Comparison of ENCODE assay signal across 20 cellular contexts in the genomic region with DNA sequence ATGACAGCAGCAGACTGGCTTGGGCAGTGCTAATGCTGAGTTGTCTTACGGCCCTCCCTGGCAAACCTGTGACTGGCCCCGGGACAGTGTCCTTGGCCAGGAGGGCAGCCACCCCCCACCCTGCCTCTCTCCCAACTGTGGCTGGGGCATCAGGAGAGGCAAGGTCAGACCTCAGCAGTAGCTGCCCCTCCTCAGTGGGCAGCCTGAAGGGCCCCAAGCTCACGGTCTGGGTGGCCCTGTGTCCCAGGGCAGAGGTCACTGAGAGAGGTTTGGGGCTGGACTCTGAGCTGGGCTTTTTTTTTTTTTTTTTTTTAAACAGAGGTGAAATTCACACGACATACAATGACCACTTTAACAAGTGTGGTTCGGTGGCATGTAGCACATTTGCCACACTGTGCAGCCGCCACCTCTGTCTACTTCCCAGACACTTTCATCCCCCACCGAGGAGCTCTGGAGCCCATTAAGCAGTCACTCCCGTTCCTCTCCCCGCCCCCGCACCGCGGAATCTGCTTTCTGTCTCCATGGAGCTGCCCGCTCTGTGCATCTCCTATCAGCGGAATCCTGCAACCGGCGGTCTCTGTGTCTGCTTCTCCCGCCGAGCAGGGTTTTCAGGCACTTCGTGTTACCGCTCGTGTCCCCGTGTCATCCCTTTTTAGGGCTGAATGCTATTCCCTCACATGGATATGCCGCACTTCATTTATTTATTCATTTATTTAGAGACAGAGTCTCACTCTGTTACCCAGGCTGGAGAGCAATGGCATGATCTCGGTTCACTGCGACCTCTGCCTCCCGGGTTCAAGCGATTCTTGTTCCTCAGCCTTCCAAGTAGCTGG.
A peak's percentile ranks its signal among the peaks of the same experiment; 100 is the strongest.
DNase-seq lines count a peak whose midpoint lies in the region; ATAC-seq, FAIRE-seq and TF ChIP-seq lines count a peak whose summit lies in the region.
"Had no signal": no experiment of that assay in that cellular context is flagged by ENCODE, and none has a peak within 500 bp of the region (broad histone marks: within the 10 kb centered on the region; RNA-seq: fewer than 3 reads in every experiment).

No MANE protein-coding gene starts in this region.

- no peak overlapping the region for H2AK5ac ChIP-seq in neuronal stem cell (ENCODE audit: low read depth, low read length)

- peak overlapping the region; percentile 55 for H3K23ac ChIP-seq in neuronal stem cell (ENCODE audit: low read depth, low read length, poor library complexity)

- no peak overlapping the region for H3K14ac ChIP-seq in neuronal stem cell (ENCODE audit: low read length)

- no peak overlapping the region for H3K9ac ChIP-seq in HepG2 (ENCODE audit: insufficient read depth, low read depth, low read length)
- H3K9ac ChIP-seq in neuronal stem cell (ENCODE audit: low read depth, low read length, poor library complexity): peak overlapping the region; percentile 21

- no peak overlapping the region for H3K4ac ChIP-seq in neuronal stem cell (ENCODE audit: low read length)

- H3K4me2 ChIP-seq in HepG2 (ENCODE audit: low read depth, low read length) (peak overlapping the region; percentile 57), neuronal stem cell (ENCODE audit: insufficient read depth, low read length, poor library complexity, severe bottlenecking) (no peak overlapping the region)

- no peak overlapping the region for H2BK5ac ChIP-seq in neuronal stem cell (ENCODE audit: low read length)

- no peaks in the 10 kb centered on the region for H3K79me2 ChIP-seq in HepG2 (ENCODE audit: insufficient read depth, low read length)

- TF ChIP-seq POLR2A in HepG2 (IDR thresholded peaks at IDR 0.05; ENCODE audit: insufficient read depth in 1 of 2, low read depth in 2 of 2, low read length in 2 of 2) (no peak), right lobe of liver (IDR thresholded peaks at IDR 0.05) (no peak)

- POLR2A ChIA-PET in HepG2 (lab: Yijun Ruan, JAX): interaction anchor here (1.1 kb wide), 1 partner anchor 96 kb away, joined by 3 read pairs; no protein-coding TSS in a partner anchor

- TF ChIP-seq EP300 in HepG2 (IDR thresholded peaks at IDR 0.05; ENCODE audit: low read depth in 2 of 2, low read length in 2 of 2): peak in 1 of 2 experiments; percentile 61; a peak in 1 of 4 replicates
- TF ChIP-seq EP300 in HepG2 (CRISPR knock-in tag; IDR thresholded peaks at IDR 0.05; ENCODE audit: borderline replicate concordance): no peak

- H3K27ac ChIP-seq in HepG2 (ENCODE audit: extremely low read length, insufficient read depth, low read length) (no peak overlapping the region), right lobe of liver (no peak overlapping the region), neuronal stem cell (replicated peaks; ENCODE audit: low read length) (no peak overlapping the region)

- no peak overlapping the region for H4K8ac ChIP-seq in neuronal stem cell (ENCODE audit: low read depth, low read length)

- CTCF ChIA-PET in HepG2 (lab: Yijun Ruan, JAX; ENCODE audit: low intra/inter-chr PET ratio, low total read pairs): no interaction called here

- peak; percentile 39 for DNase-seq in HepG2 (ENCODE audit: low spot score)
- DNase-seq in right lobe of liver: no peak
- DNase-seq in hepatic stellate cell (ENCODE audit: low spot score): peak; percentile 41
- DNase-seq in neuronal stem cell (ENCODE audit: low spot score): no peak
- no peak for DNase-seq in cerebellum (ENCODE audit: low spot score)
- no peak for DNase-seq in stimulated activated CD8-positive, alpha-beta memory T cell treated with anti-CD3 and anti-CD28 coated beads, Interleukin-4, amount 100 ng/mL, for 48 hours
- DNase-seq in DMS79 treated with DMSO at 0.1 percent for 48 hours (lab: John Stamatoyannopoulos, UW): no peak
- DNase-seq: CD4-positive, alpha-beta T cell; EL; HFFc6; NCI-H187; NCI-H2107; NCI-H510A treated with DMSO at 0.1 percent for 48 hours; NCI-H82; OCI-M1; RPMI8226; SHP77 treated with DMSO at 0.1 percent for 48 hours had no signal

- ATAC-seq in HepG2: peak; percentile 60
- no peak for ATAC-seq in right lobe of liver

- H3K18ac ChIP-seq in neuronal stem cell (ENCODE audit: low read length): peak overlapping the region; percentile 52

- no peak overlapping the region for H4K91ac ChIP-seq in neuronal stem cell (ENCODE audit: low read depth, low read length, poor library complexity)

- WGBS in HepG2 (ENCODE audit: low lambda C conversion rate): 34% methylated on average over 27 of the region's 27 CpGs
- 57% methylated on average over 24 of the region's 27 CpGs for WGBS in right lobe of liver (ENCODE audit: insufficient coverage, low coverage, low lambda C conversion rate, missing lambda C conversion rate)
- WGBS in neuronal stem cell (ENCODE audit: extremely low coverage in 2 of 2, insufficient read length in 2 of 2, insufficient replicate concordance in 1 of 2), 2 donors: no CpG with 5 or more reads among the region's 27 CpGs

- H3K36me3 ChIP-seq in HepG2 (replicated peaks in 1 of 2; ENCODE audit: control insufficient read depth in 1 of 2, insufficient read depth in 2 of 2, low read length in 2 of 2) (no peaks in the 10 kb centered on the region), right lobe of liver (no peaks in the 10 kb centered on the region), neuronal stem cell (replicated peaks in 1 of 2; ENCODE audit: control insufficient read depth in 2 of 2, insufficient read depth in 2 of 2, low read length in 2 of 2) (no peaks in the 10 kb centered on the region)

- no peak for FAIRE-seq in HepG2 (lab: Jason Lieb, UNC)
- FAIRE-seq: A204.1, GM12891, H54 had no signal

- H2BK120ac ChIP-seq in neuronal stem cell (ENCODE audit: low read depth, low read length): no peak overlapping the region

- intact Hi-C loops in HepG2 (cut with micrococcal nuclease; ENCODE audit: unreplicated experiment): no loop called here
- intact Hi-C loops in right lobe of liver (cut with DNase I): no loop called here

- H4K20me1 ChIP-seq in HepG2 (ENCODE audit: insufficient read depth, low read length): no peaks in the 10 kb centered on the region

- H2BK15ac ChIP-seq in neuronal stem cell (ENCODE audit: low read length): no peak overlapping the region

- in situ Hi-C loops in HepG2 (cut with HindIII; ENCODE audit: extremely low pct_ligation_motif_present, low pct_unique_long_range_greater_than_20kb): no loop called here

- no peak for TF ChIP-seq RAD21 in HepG2 (CRISPR knock-in tag; IDR thresholded peaks at IDR 0.05)

- no TSS peak for BruUV-seq in HepG2 (replicated peaks; lab: Mats Ljungman, UMichigan)

- H3K4me3 ChIP-seq in HepG2 (replicated peaks in 1 of 3; ENCODE audit: insufficient read depth in 1 of 3, low read depth in 2 of 3, low read length in 3 of 3) (peak overlapping the region in 1 of 3 experiments; percentile 25; a peak in 1 of 6 replicates), right lobe of liver (no peak overlapping the region), neuronal stem cell (ENCODE audit: low read length in 2 of 2) (no peak overlapping the region)

- H2BK12ac ChIP-seq in neuronal stem cell (ENCODE audit: low read length): peak overlapping the region; percentile 58

- no peaks in the 10 kb centered on the region for H3K79me1 ChIP-seq in neuronal stem cell (ENCODE audit: low read depth, low read length)

- H3K27me3 ChIP-seq in HepG2 (ENCODE audit: control insufficient read depth in 1 of 2, insufficient read depth in 2 of 2, low read length in 2 of 2) (peaks cover 33 to 55% of the 10 kb centered on the region in 2 experiments), right lobe of liver (no peaks in the 10 kb centered on the region), neuronal stem cell (ENCODE audit: control insufficient read depth in 3 of 3, insufficient read depth in 3 of 3, low read depth in 1 of 3, low read length in 3 of 3) (peaks cover 0 to 36% (median 1%) of the 10 kb centered on the region in 3 experiments)

- no peak overlapping the region for H2AFZ ChIP-seq in HepG2 (ENCODE audit: low read length)
- H2AFZ ChIP-seq in neuronal stem cell (ENCODE audit: low read length): no peak overlapping the region

- H3K9me3 ChIP-seq in HepG2 (ENCODE audit: low read length): peaks cover 8% of the 10 kb centered on the region
- H3K9me3 ChIP-seq in right lobe of liver: no peaks in the 10 kb centered on the region
- peaks cover 0 to 3% of the 10 kb centered on the region in 2 donors for H3K9me3 ChIP-seq in neuronal stem cell (replicated peaks in 1 of 2; ENCODE audit: control insufficient read depth in 2 of 2, insufficient read depth in 1 of 2, low read depth in 1 of 2, low read length in 2 of 2)

- peaks cover 39% of the 10 kb centered on the region for H3K4me1 ChIP-seq in HepG2 (ENCODE audit: insufficient read depth, low read length)
- no peaks in the 10 kb centered on the region for H3K4me1 ChIP-seq in right lobe of liver
- peaks cover 1 to 2% of the 10 kb centered on the region in 2 donors for H3K4me1 ChIP-seq in neuronal stem cell (ENCODE audit: control insufficient read depth in 2 of 2, insufficient read depth in 1 of 2, low read depth in 1 of 2, low read length in 2 of 2)

- TF ChIP-seq CTCF in HepG2 (CRISPR knock-in tag; IDR thresholded peaks at IDR 0.05): no peak
- no peak for TF ChIP-seq CTCF in right lobe of liver (IDR thresholded peaks at IDR 0.05)

TF ChIP-seq in HepG2, 621 proteins besides CTCF, POLR2A, EP300 and RAD21 (continues in another document):
- TF ChIP-seq NFE2 (CRISPR knock-in tag; IDR thresholded peaks at IDR 0.05) (no peak), GLI4 (CRISPR knock-in tag; IDR thresholded peaks at IDR 0.05; ENCODE audit: borderline replicate concordance) (no peak), XRCC5 (optimal IDR thresholded peaks at IDR 0.05; ENCODE audit: low read length) (peak; percentile 89), ZNF768 (CRISPR knock-in tag; IDR thresholded peaks at IDR 0.05) (peak; percentile 35; the same call in 1 of the 2 replicates), ZNF644 (CRISPR knock-in tag; IDR thresholded peaks at IDR 0.05; ENCODE audit: low read depth) (no peak), PHF21A (CRISPR knock-in tag; IDR thresholded peaks at IDR 0.05) (peak; percentile 76), HDAC2 (CRISPR knock-in tag; IDR thresholded peaks at IDR 0.05) (peak; percentile 56; the same call in 1 of the 2 replicates), FOSL2 (CRISPR knock-in tag; IDR thresholded peaks at IDR 0.05) (peak; percentile 6; the same call in 1 of the 2 replicates), GATAD2A (CRISPR knock-in tag; IDR thresholded peaks at IDR 0.05) (peak; percentile 31; the same call in 1 of the 2 replicates), RXRB (CRISPR knock-in tag; IDR thresholded peaks at IDR 0.05; ENCODE audit: borderline replicate concordance) (peak; percentile 64; the same call in 1 of the 2 replicates), MAZ (IDR thresholded peaks at IDR 0.05; ENCODE audit: borderline replicate concordance, low read depth, low read length) (peak; percentile 36; the same call in 1 of the 2 replicates), MAZ (CRISPR knock-in tag; IDR thresholded peaks at IDR 0.05; ENCODE audit: low read depth) (no peak), RARA (CRISPR knock-in tag; IDR thresholded peaks at IDR 0.05) (peak; percentile 60), TAF1 (CRISPR knock-in tag; IDR thresholded peaks at IDR 0.05) (no peak), ZNF713 (CRISPR knock-in tag; IDR thresholded peaks at IDR 0.05) (no peak), ZNF629 (CRISPR knock-in tag; conservative IDR thresholded peaks at IDR 0.05) (peak; percentile 28; the same call in 1 of the 2 replicates)

Comparison
In these comparisons a context has a peak if more than half of its experiments do, and no peak if none do; other contexts are left out.
1. DNase-seq: peak in HepG2 (single experiment) and hepatic stellate cell (single experiment); none in right lobe of liver (0 of 3), neuronal stem cell (single experiment), cerebellum (single experiment), stimulated activated CD8-positive, alpha-beta memory T cell treated with anti-CD3 and anti-CD28 coated beads, Interleukin-4, amount 100 ng/mL, for 48 hours (single experiment) and DMS79 treated with DMSO at 0.1 percent for 48 hours (single experiment).